Comparison of ENCODE assay signal across 14 cellular contexts in the genomic region with DNA sequence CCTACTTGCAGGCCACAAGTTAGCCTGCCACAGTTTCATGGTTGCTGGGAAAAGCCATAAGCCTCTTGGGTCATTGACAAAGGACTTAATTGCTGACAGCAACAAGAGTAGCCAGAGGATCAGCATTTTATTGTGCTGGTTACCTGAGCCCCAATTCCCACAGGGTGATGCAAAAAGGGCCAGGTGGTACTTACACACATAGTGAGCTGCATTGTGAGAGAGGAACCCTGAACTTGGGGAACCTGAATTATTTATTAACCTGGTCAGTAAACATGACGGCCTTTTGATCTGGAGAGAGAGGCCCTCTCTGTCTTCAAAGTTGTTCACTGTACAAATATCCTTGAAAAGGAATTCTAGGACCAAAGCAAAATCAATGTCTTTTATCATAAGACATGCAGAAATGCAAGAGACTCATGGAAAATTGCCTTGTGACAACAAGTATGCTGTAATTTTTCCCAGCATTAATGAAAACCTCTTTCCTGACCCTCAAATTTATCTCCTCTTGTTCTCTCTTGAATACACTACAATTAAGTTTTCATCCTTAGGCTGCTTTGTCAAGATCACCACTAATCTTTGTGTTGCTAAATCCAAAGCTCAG.
"Had no signal": no experiment of that assay in that cellular context is flagged by ENCODE, and none has a peak within 500 bp of the region (broad histone marks: within the 10 kb centered on the region; RNA-seq: fewer than 3 reads in every experiment).

No MANE protein-coding gene starts in this region.

- H3K27me3 Mint-ChIP-seq: activated naive CD8-positive, alpha-beta T cell treated with anti-CD3 and anti-CD28 coated beads, Interleukin-2, amount 10 ng/mL, durations not matched to agents 7 days and 5 days; dendritic cell treated with granulocyte-macrophage colony-stimulating factor and Interleukin-4, amounts not matched to agents 40 ng/mL and 50 ng/mL, for 4 days; effector memory CD8-positive, alpha-beta T cell; stimulated activated memory B cell treated with anti-CD40 and anti-IgM and Interleukin-4, amounts not matched to agents 10 μg/mL and 1 μg/mL and 100 μg/mL, for 72 hours had no signal

- H3K9me3 ChIP-seq: neutrophil had no signal

- H3K4me1 Mint-ChIP-seq: activated naive CD8-positive, alpha-beta T cell treated with anti-CD3 and anti-CD28 coated beads, Interleukin-2, amount 10 ng/mL, durations not matched to agents 7 days and 5 days; natural killer cell; stimulated activated memory B cell treated with anti-CD40 and anti-IgM and Interleukin-4, amounts not matched to agents 10 μg/mL and 1 μg/mL and 100 μg/mL, for 72 hours had no signal

- H3K9me3 Mint-ChIP-seq: activated naive CD8-positive, alpha-beta T cell treated with anti-CD3 and anti-CD28 coated beads, Interleukin-2, amount 10 ng/mL, durations not matched to agents 7 days and 5 days; dendritic cell treated with granulocyte-macrophage colony-stimulating factor and Interleukin-4, amounts not matched to agents 40 ng/mL and 50 ng/mL, for 4 days; stimulated activated memory B cell treated with anti-CD40 and anti-IgM and Interleukin-4, amounts not matched to agents 10 μg/mL and 1 μg/mL and 100 μg/mL, for 72 hours; T-helper 2 cell treated with Interferon-gamma antibody and Interleukin-4, amounts not matched to agents 5 μg/mL and 100 μg/mL, for 36 hours had no signal

- H3K27ac ChIP-seq: neutrophil had no signal

- ATAC-seq: activated CD4-positive, CD25-positive, alpha-beta regulatory T cell treated with anti-CD3 and anti-CD28 coated beads, Interleukin-2, amount 50 U/mL, for 24 hours; effector memory CD8-positive, alpha-beta T cell; natural killer cell; stimulated activated memory B cell treated with anti-CD40 and anti-IgM and Interleukin-4, amounts not matched to agents 10 μg/mL and 1 μg/mL and 100 μg/mL, for 72 hours had no signal

- H3K36me3 ChIP-seq: neutrophil had no signal

- H3K36me3 Mint-ChIP-seq: activated naive CD8-positive, alpha-beta T cell treated with anti-CD3 and anti-CD28 coated beads, Interleukin-2, amount 10 ng/mL, durations not matched to agents 7 days and 5 days; natural killer cell; stimulated activated memory B cell treated with anti-CD40 and anti-IgM and Interleukin-4, amounts not matched to agents 10 μg/mL and 1 μg/mL and 100 μg/mL, for 72 hours had no signal

- H3K27ac Mint-ChIP-seq: activated naive CD8-positive, alpha-beta T cell treated with anti-CD3 and anti-CD28 coated beads, Interleukin-2, amount 10 ng/mL, durations not matched to agents 7 days and 5 days; dendritic cell treated with granulocyte-macrophage colony-stimulating factor and Interleukin-4, amounts not matched to agents 40 ng/mL and 50 ng/mL, for 4 days; effector memory CD8-positive, alpha-beta T cell; natural killer cell; stimulated activated memory B cell treated with anti-CD40 and anti-IgM and Interleukin-4, amounts not matched to agents 10 μg/mL and 1 μg/mL and 100 μg/mL, for 72 hours; T-helper 2 cell treated with Interferon-gamma antibody and Interleukin-4, amounts not matched to agents 5 μg/mL and 100 μg/mL, for 36 hours had no signal

- H3K27me3 ChIP-seq: neutrophil had no signal

- H3K4me3 Mint-ChIP-seq: activated naive CD8-positive, alpha-beta T cell treated with anti-CD3 and anti-CD28 coated beads, Interleukin-2, amount 10 ng/mL, durations not matched to agents 7 days and 5 days; dendritic cell treated with granulocyte-macrophage colony-stimulating factor and Interleukin-4, amounts not matched to agents 40 ng/mL and 50 ng/mL, for 4 days; effector memory CD8-positive, alpha-beta T cell; natural killer cell; stimulated activated memory B cell treated with anti-CD40 and anti-IgM and Interleukin-4, amounts not matched to agents 10 μg/mL and 1 μg/mL and 100 μg/mL, for 72 hours; T-helper 2 cell treated with Interferon-gamma antibody and Interleukin-4, amounts not matched to agents 5 μg/mL and 100 μg/mL, for 36 hours had no signal

- DNase-seq: activated naive CD4-positive, alpha-beta T cell; activated naive CD8-positive, alpha-beta T cell treated with anti-CD3 and anti-CD28 coated beads, Interleukin-2, amount 10 ng/mL, durations not matched to agents 7 days and 5 days; anterior cingulate cortex; cerebellar nuclear complex; effector memory CD8-positive, alpha-beta T cell; foreskin melanocyte; natural killer cell; retina; stimulated activated CD4-positive, alpha-beta T cell treated with anti-CD3 and anti-CD28 coated beads, Interleukin-2, amount 100 ng/mL, for 48 hours had no signal
